In genomic region chr19:36106441-36106840, GRCh38 we compare ENCODE assay signal across 23 cellular contexts. TPM values are rescaled to one million over a fixed set of nuclear protein-coding genes. Genes with fewer than 3 reads are reported as not detected.
"Had no signal": no experiment of that assay in that cellular context is flagged by ENCODE, and none has a peak within 500 bp of the region (broad histone marks: within the 10 kb centered on the region; RNA-seq: fewer than 3 reads in every experiment).

No MANE protein-coding gene starts in this region.

- H3K27ac ChIP-seq: neutrophil, parathyroid adenoma, skin epidermis, tibial nerve had no signal

- DNase-seq: activated CD4-positive, alpha-beta T cell treated with anti-CD3 and anti-CD28 coated beads, Interleukin-2, amount 50 U/mL, for 48 hours; activated CD4-positive, CD25-positive, alpha-beta regulatory T cell treated with anti-CD3 and anti-CD28 coated beads, Interleukin-2, amount 50 U/mL, for 72 hours; activated gamma-delta T cell; activated T-cell treated with anti-CD3 and anti-CD28 coated beads, Interleukin-2, amount 50 U/mL, for 24 hours; aorta; erythroblast; gastrocnemius medialis; islet precursor cell; naive thymus-derived CD8-positive, alpha-beta T cell; stimulated activated CD4-positive, alpha-beta T cell treated with anti-CD3 and anti-CD28 coated beads, Interleukin-15, amount 100 ng/mL, for 24 hours; stimulated activated CD4-positive, alpha-beta T cell treated with anti-CD3 and anti-CD28 coated beads, Interleukin-4, amount 100 ng/mL, for 1 hour; stimulated activated naive CD4-positive, alpha-beta T cell treated with Interleukin-2 at 50 U/mL for 16 hours; T-helper 9 cell had no signal

- H3K9ac ChIP-seq: parathyroid adenoma had no signal

- H3K4me1 ChIP-seq: parathyroid adenoma, tibial nerve had no signal

- H2AFZ ChIP-seq: parathyroid adenoma had no signal

- H3K4me3 Mint-ChIP-seq: activated T-cell treated with anti-CD3 and anti-CD28 coated beads, Interleukin-2, amount 50 U/mL, for 24 hours; dendritic cell treated with granulocyte-macrophage colony-stimulating factor and Interleukin-4, amounts not matched to agents 40 ng/mL and 50 ng/mL, for 4 days; memory B cell; naive thymus-derived CD8-positive, alpha-beta T cell had no signal

- H3K79me2 ChIP-seq: parathyroid adenoma had no signal

- H3K27me3 ChIP-seq: gastrocnemius medialis, neutrophil, tibial nerve had no signal

- H3K27ac Mint-ChIP-seq: dendritic cell treated with granulocyte-macrophage colony-stimulating factor and Interleukin-4, amounts not matched to agents 40 ng/mL and 50 ng/mL, for 4 days; memory B cell; naive thymus-derived CD8-positive, alpha-beta T cell had no signal

- ATAC-seq: gastrocnemius medialis; left lobe of liver; naive thymus-derived CD8-positive, alpha-beta T cell had no signal

- H3K4me1 Mint-ChIP-seq: memory B cell had no signal

- H3K9me3 Mint-ChIP-seq: activated T-cell treated with anti-CD3 and anti-CD28 coated beads, Interleukin-2, amount 50 U/mL, for 24 hours; dendritic cell treated with granulocyte-macrophage colony-stimulating factor and Interleukin-4, amounts not matched to agents 40 ng/mL and 50 ng/mL, for 4 days; memory B cell; naive thymus-derived CD8-positive, alpha-beta T cell had no signal

- H3K9me3 ChIP-seq: gastrocnemius medialis, neutrophil, tibial nerve had no signal

- H3K27me3 Mint-ChIP-seq: activated T-cell treated with anti-CD3 and anti-CD28 coated beads, Interleukin-2, amount 50 U/mL, for 24 hours; dendritic cell treated with granulocyte-macrophage colony-stimulating factor and Interleukin-4, amounts not matched to agents 40 ng/mL and 50 ng/mL, for 4 days; memory B cell; naive thymus-derived CD8-positive, alpha-beta T cell had no signal

- H3K4me3 ChIP-seq: gastrocnemius medialis, skin epidermis, tibial nerve had no signal

RNA-seq across cellular contexts. Expression of gene OVOL3, which starts 4.5 kb away (rescaled TPM):
- total RNA-seq: aorta; cerebellum; gastrocnemius medialis; left lobe of liver; mucosa of gallbladder; naive thymus-derived CD8-positive, alpha-beta T cell; renal cortical epithelial cell; tibial nerve had no signal

RNA-seq across cellular contexts. Expression of gene COX7A1, which starts 45.8 kb away (rescaled TPM):
- total RNA-seq: naive thymus-derived CD8-positive, alpha-beta T cell had no signal
